Comparison of ENCODE assay signal across 1 cellular context in the genomic region with DNA sequence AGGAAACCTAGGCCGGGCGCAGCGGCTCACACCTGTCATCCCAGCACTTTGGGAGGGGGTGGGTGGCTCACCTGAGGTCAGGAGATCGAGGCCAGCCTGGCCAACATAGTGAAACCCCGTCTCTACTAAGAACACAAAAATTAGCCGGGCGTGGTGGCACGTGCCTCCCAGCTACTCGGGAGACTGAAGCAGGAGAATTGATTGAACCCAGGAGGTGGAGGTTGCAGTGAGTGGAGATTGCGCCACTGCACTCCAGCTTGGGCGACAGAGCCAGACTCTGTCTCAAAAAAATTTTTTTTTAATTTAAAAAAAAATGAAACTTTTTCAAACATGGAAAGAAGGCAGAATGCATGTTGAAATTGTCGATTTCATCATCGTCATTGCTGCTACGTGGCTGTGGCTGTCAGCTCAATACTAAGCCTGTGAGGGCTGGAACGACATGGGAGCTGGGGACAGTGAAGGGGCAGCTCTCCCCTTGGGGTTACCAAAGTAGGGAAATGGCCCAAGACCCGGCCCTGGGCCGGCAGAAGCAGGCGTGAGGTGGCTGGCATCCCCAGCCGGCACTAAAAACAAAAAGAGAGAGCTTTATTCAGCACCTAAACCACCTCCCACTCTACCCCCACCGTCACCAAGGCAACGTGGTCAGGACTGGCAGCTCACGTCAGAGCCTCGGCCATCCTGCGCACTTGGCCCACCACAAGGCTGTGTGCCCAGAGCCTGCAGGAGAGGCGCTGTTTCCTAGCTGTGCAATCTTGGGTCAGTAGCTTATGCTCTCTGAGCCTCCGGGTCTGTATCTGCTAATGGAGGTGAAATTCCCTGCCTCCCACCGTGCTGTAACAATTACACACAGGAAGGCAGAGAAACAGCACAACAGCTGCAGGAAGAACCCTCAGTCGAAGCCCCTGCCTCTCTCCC.
TF ChIP-seq lines count a peak whose summit lies in the region.

No MANE protein-coding gene starts in this region.

TF ChIP-seq in WTC11, 78 proteins besides CTCF, POLR2A, EP300 and RAD21 (continued from another document):
- TF ChIP-seq ZMAT4 (CRISPR knock-in tag; IDR thresholded peaks at IDR 0.05) (no peak), SMAD3 (CRISPR knock-in tag; IDR thresholded peaks at IDR 0.05; ENCODE audit: borderline replicate concordance) (no peak), JAZF1 (CRISPR knock-in tag; IDR thresholded peaks at IDR 0.05) (no peak), CREB1 (CRISPR knock-in tag; IDR thresholded peaks at IDR 0.05) (0 out of 2 replicates have a peak, but pooled peaks have one; percentile 9)
